In the genomic region with DNA sequence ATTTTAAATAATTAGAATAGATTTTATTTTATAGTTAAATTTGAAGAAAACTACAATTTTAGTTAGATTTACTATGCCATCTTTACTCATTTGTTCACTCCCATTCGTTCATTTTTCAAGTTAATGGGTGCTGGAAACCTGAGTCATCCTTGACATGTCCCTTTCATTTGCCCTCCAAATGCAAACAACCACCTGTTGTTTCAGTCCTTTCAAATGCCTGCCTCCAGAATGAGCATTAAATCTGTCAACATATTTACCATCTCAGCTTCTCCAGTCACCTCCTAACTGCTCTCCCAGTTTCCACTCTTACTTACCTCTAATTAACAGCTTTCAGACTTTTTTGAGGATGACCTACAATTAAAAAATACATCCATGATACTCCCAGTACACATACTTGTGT, we compare ENCODE assay signal across 2 cellular contexts.
TF ChIP-seq lines count a peak whose summit lies in the region.

No MANE protein-coding gene starts in this region.

TF ChIP-seq in HCT116, 20 proteins besides CTCF, POLR2A, EP300 and RAD21:
- TF ChIP-seq CBX3 (IDR thresholded peaks at IDR 0.05; ENCODE audit: low read depth) (no peak), EZH2phosphoT487 (IDR thresholded peaks at IDR 0.05; ENCODE audit: borderline replicate concordance) (no peak), SP1 (IDR thresholded peaks at IDR 0.05; ENCODE audit: low read depth) (no peak), EGR1 (IDR thresholded peaks at IDR 0.05; ENCODE audit: low read depth) (no peak), FOSL1 (IDR thresholded peaks at IDR 0.05; ENCODE audit: low read depth) (peak; percentile 39; the same call in 1 of the 2 replicates)
- TF ChIP-seq, protein P1, sequence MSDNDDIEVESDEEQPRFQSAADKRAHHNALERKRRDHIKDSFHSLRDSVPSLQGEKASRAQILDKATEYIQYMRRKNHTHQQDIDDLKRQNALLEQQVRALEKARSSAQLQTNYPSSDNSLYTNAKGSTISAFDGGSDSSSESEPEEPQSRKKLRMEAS (IDR thresholded peaks at IDR 0.05), result no peak

TF ChIP-seq in H1, 55 proteins besides CTCF, POLR2A, EP300 and RAD21:
- 0 out of 4 replicates have a peak, but pooled peaks of 1 of the 2 experiments have one; percentile 45 for TF ChIP-seq SIN3A (conservative IDR thresholded peaks at IDR 0.05 in 1 of 2, IDR thresholded peaks at IDR 0.05 in 1 of 2; ENCODE audit: low read depth in 1 of 2, low read length in 2 of 2)
- no peak for TF ChIP-seq ZNF274 (IDR thresholded peaks at IDR 0.05; ENCODE audit: borderline replicate concordance, extremely low read depth, low read length)
- no peak for TF ChIP-seq RFX5 (IDR thresholded peaks at IDR 0.05; ENCODE audit: borderline replicate concordance, low read depth, low read length)
- peak; percentile 66 for TF ChIP-seq JUND (IDR thresholded peaks at IDR 0.05; ENCODE audit: low read length)
- TF ChIP-seq MAFK (IDR thresholded peaks at IDR 0.05; ENCODE audit: low read depth, low read length), result peak; percentile 76
- TF ChIP-seq CHD1 (IDR thresholded peaks at IDR 0.05; ENCODE audit: low read depth, low read length), result no peak
- TF ChIP-seq BACH1 (IDR thresholded peaks at IDR 0.05; ENCODE audit: low read length), result peak; percentile 80
